1 cellular context compared by ENCODE assay signal in the genomic region with DNA sequence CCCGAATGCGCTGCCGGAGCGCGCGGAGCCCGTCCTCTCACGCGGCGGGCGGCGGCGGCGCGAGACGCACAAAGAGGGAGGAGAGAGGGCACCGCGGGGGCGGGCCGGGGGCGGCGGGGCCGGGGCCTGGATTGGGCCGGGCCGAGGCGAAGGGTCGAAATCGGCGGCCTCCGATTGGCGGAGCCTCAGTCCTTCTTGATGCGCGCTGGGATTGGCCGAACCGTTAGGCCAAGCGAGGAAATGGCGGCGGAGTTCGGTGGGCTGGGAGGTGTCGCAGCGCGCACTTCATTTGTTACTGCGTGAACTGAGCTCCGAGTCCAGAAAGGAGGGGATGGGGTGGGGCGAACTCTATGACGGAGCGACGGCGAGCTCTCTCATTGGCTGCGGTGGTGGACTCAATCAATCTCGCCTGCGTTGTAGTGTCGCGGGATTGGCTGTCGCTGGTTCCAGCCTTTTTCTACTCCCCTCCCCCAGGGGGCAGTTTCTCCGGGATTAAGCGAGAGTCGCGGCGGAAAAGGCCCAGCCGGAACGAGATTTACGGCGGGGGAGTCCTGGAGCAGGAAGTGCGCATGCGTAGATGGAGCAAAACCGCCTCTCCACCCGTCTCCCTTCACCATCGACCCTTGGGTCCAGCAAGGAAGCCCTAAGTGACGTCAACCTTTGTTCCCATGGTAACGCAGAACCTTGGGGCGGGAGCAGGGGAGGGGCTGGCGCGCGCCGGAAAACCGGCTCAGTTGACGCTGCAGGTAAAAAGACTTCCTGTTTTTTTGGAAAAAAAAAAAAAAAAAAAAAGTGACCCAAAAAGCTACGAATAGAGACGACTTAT.
TF ChIP-seq lines count a peak whose summit lies in the region.

A gene with protein sequence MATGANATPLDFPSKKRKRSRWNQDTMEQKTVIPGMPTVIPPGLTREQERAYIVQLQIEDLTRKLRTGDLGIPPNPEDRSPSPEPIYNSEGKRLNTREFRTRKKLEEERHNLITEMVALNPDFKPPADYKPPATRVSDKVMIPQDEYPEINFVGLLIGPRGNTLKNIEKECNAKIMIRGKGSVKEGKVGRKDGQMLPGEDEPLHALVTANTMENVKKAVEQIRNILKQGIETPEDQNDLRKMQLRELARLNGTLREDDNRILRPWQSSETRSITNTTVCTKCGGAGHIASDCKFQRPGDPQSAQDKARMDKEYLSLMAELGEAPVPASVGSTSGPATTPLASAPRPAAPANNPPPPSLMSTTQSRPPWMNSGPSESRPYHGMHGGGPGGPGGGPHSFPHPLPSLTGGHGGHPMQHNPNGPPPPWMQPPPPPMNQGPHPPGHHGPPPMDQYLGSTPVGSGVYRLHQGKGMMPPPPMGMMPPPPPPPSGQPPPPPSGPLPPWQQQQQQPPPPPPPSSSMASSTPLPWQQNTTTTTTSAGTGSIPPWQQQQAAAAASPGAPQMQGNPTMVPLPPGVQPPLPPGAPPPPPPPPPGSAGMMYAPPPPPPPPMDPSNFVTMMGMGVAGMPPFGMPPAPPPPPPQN (minus strand): TSS at position 70 of the 826 bp plus-strand sequence. CDS start 150 bp downstream, outside the sequence.

TF ChIP-seq in WTC11, 78 proteins besides CTCF, POLR2A, EP300 and RAD21 (continued from another document):
- TF ChIP-seq, protein P1, sequence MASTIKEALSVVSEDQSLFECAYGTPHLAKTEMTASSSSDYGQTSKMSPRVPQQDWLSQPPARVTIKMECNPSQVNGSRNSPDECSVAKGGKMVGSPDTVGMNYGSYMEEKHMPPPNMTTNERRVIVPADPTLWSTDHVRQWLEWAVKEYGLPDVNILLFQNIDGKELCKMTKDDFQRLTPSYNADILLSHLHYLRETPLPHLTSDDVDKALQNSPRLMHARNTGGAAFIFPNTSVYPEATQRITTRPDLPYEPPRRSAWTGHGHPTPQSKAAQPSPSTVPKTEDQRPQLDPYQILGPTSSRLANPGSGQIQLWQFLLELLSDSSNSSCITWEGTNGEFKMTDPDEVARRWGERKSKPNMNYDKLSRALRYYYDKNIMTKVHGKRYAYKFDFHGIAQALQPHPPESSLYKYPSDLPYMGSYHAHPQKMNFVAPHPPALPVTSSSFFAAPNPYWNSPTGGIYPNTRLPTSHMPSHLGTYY (CRISPR knock-in tag; IDR thresholded peaks at IDR 0.05): no peak
- TF ChIP-seq MXD4 (CRISPR knock-in tag; IDR thresholded peaks at IDR 0.05; ENCODE audit: borderline replicate concordance): no peak
- no peak for TF ChIP-seq HMGA2 (CRISPR knock-in tag; IDR thresholded peaks at IDR 0.05)
- TF ChIP-seq CREB1 (CRISPR knock-in tag; IDR thresholded peaks at IDR 0.05): no peak
- TF ChIP-seq ZNF416 (CRISPR knock-in tag; IDR thresholded peaks at IDR 0.05): no peak
- TF ChIP-seq NR1H2 (CRISPR knock-in tag; IDR thresholded peaks at IDR 0.05): no peak
- TF ChIP-seq ZBTB21 (CRISPR knock-in tag; IDR thresholded peaks at IDR 0.05; ENCODE audit: borderline replicate concordance): peak; percentile 85
- peak; percentile 38; the same call in 1 of the 2 replicates for TF ChIP-seq CREM (CRISPR knock-in tag; IDR thresholded peaks at IDR 0.05)
- no peak for TF ChIP-seq ESRRA (CRISPR knock-in tag; IDR thresholded peaks at IDR 0.05; ENCODE audit: borderline replicate concordance)
